ENCODE assay signal across 8 cellular contexts in the genomic region with DNA sequence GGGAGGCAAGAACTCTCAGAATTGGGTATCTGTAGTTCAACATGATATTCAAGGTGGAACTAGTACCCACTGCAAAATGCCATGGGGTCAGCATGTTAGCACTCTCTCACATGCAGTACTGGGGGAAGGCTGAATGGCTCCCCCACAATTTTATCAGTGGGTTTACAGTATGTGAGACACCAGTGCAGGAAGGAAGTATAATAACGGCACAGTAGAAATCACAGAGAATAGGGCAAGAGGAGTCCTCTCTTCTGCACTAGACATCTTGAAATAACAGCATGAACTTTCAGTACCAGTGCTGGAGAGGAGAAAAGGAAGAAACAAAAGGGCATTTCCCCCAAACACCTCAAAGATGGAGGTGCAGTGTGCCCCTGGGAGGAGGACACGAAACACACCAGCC. TPM values are rescaled to one million over a fixed set of nuclear protein-coding genes. Genes with fewer than 3 reads are reported as not detected.
DNase-seq lines count a peak whose midpoint lies in the region; ATAC-seq and TF ChIP-seq lines count a peak whose summit lies in the region.

No MANE protein-coding gene starts in this region.

- peaks cover 5 to 76% (median 43%) of the 10 kb centered on the region in 9 donors for H3K36me3 ChIP-seq in heart right ventricle
- H3K36me3 ChIP-seq in vagina, result peaks cover under 1 to 44% of the 10 kb centered on the region in 2 donors

- peak overlapping the region; percentile 90 for H3K27ac Mint-ChIP-seq in activated naive CD8-positive, alpha-beta T cell treated with anti-CD3 and anti-CD28 coated beads, Interleukin-2, amount 10 ng/mL, durations not matched to agents 7 days and 5 days

- TF ChIP-seq CTCF in heart right ventricle (IDR thresholded peaks at IDR 0.05) (no peak), vagina (IDR thresholded peaks at IDR 0.05) (no peak)

- POLR2A ChIA-PET in activated naive CD8-positive, alpha-beta T cell treated with anti-CD3 and anti-CD28 coated beads, Interleukin-2, amount 10 ng/mL, durations not matched to agents 7 days and 5 days (lab: Charles Lee), result interaction anchor here (0.8 to 4.3 kb wide), 9 partner anchors 9 to 133 kb away, joined by 3 to 111 read pairs (median 3); a partner anchor contains a TSS

- DNase-seq in heart right ventricle (no peak), left ventricle myocardium superior (no peak), vagina (ENCODE audit: extremely low spot score in 2 of 2) (no peak), globus pallidus (ENCODE audit: low spot score) (no peak), NCI-H2171 treated with DMSO at 0.1 percent for 48 hours (lab: John Stamatoyannopoulos, UW) (no peak)
- DNase-seq in activated naive CD8-positive, alpha-beta T cell treated with anti-CD3 and anti-CD28 coated beads, Interleukin-2, amount 10 ng/mL, durations not matched to agents 7 days and 5 days, result no peak

- no peaks in the 10 kb centered on the region for H3K9me3 Mint-ChIP-seq in activated naive CD8-positive, alpha-beta T cell treated with anti-CD3 and anti-CD28 coated beads, Interleukin-2, amount 10 ng/mL, durations not matched to agents 7 days and 5 days

- peaks cover 46% of the 10 kb centered on the region for H3K4me1 Mint-ChIP-seq in activated naive CD8-positive, alpha-beta T cell treated with anti-CD3 and anti-CD28 coated beads, Interleukin-2, amount 10 ng/mL, durations not matched to agents 7 days and 5 days

- no peak for TF ChIP-seq POLR2A in vagina (IDR thresholded peaks at IDR 0.05)

- H3K9me3 ChIP-seq in heart right ventricle, result no peaks in the 10 kb centered on the region
- H3K9me3 ChIP-seq in vagina, result no peaks in the 10 kb centered on the region

- peaks cover 12 to 64% (median 27%) of the 10 kb centered on the region in 9 donors for H3K4me1 ChIP-seq in heart right ventricle
- peaks cover 22% of the 10 kb centered on the region for H3K4me1 ChIP-seq in vagina

- H3K36me3 Mint-ChIP-seq in activated naive CD8-positive, alpha-beta T cell treated with anti-CD3 and anti-CD28 coated beads, Interleukin-2, amount 10 ng/mL, durations not matched to agents 7 days and 5 days, result peaks cover 29% of the 10 kb centered on the region

- H3K27me3 Mint-ChIP-seq in activated naive CD8-positive, alpha-beta T cell treated with anti-CD3 and anti-CD28 coated beads, Interleukin-2, amount 10 ng/mL, durations not matched to agents 7 days and 5 days, result no peaks in the 10 kb centered on the region

- peak overlapping the region; percentile 91 for H3K4me3 Mint-ChIP-seq in activated naive CD8-positive, alpha-beta T cell treated with anti-CD3 and anti-CD28 coated beads, Interleukin-2, amount 10 ng/mL, durations not matched to agents 7 days and 5 days

- WGBS in heart right ventricle, 2 donors, result 40 to 60% methylated on average over 2 of the region's 2 CpGs

- ATAC-seq in heart right ventricle, result no peak
- ATAC-seq in left ventricle myocardium superior, result no peak
- no peak for ATAC-seq in activated naive CD8-positive, alpha-beta T cell treated with anti-CD3 and anti-CD28 coated beads, Interleukin-2, amount 10 ng/mL, durations not matched to agents 7 days and 5 days (ENCODE audit: low read depth)
- no peak for ATAC-seq in HG03520 (IDR thresholded peaks at IDR 0.05; ENCODE audit: unreplicated experiment)

- H3K27ac ChIP-seq in heart right ventricle, result peak overlapping the region in 7 of 10 donors; percentile 94 to 98 (median 96)
- H3K27ac ChIP-seq in layer of hippocampus (ENCODE audit: low read depth, low read length), result peak overlapping the region; percentile 97
- H3K27ac ChIP-seq in vagina, result peak overlapping the region; percentile 98

- intact Hi-C loops in heart right ventricle (cut with DNase I) (loop anchor here in 4 of 10 donors (1.0 to 10.0 kb wide), 5 partner anchors 22 to 161 kb away; no protein-coding TSS in a partner anchor), left ventricle myocardium superior (cut with micrococcal nuclease) (no loop called here), vagina (cut with DNase I) (no loop called here)

- H3K4me3 ChIP-seq in heart right ventricle (peak overlapping the region in 4 of 10 donors; percentile 96 to 99 (median 98)), vagina (peak overlapping the region in 1 of 2 donors; percentile 91)

- H3K27me3 ChIP-seq in heart right ventricle (no peaks in the 10 kb centered on the region), layer of hippocampus (ENCODE audit: control insufficient read depth, insufficient read depth, low read length) (no peaks in the 10 kb centered on the region), vagina (no peaks in the 10 kb centered on the region)

RNA-seq across cellular contexts. Expression of a gene that starts 1.5 kb away (rescaled TPM):
- total RNA-seq in heart right ventricle (10 to 100 TPM; 19.4 to 29.8 (median 23.7) TPM), left ventricle myocardium superior (20.0 TPM), vagina (19.6 TPM)
- 10 to 100 TPM in 1 of 2 donors, 1 to 10 TPM in 1; 9.1 to 27.2 TPM for polyA plus RNA-seq in heart right ventricle
- 10 to 100 TPM; 28.4 TPM for total RNA-seq in activated naive CD8-positive, alpha-beta T cell treated with anti-CD3 and anti-CD28 coated beads, Interleukin-2, amount 10 ng/mL, durations not matched to agents 7 days and 5 days

RNA-seq across cellular contexts. Expression of a gene that starts 8.9 kb away (rescaled TPM):
- total RNA-seq in heart right ventricle (1,000 to 10,000 TPM in 4 of 10 donors, 100 to 1,000 TPM in 6; 675 to 1,053 (median 920) TPM), left ventricle myocardium superior (873 TPM), vagina (463 TPM)
- 100 to 1,000 TPM; 235 to 764 TPM for polyA plus RNA-seq in heart right ventricle
- total RNA-seq in activated naive CD8-positive, alpha-beta T cell treated with anti-CD3 and anti-CD28 coated beads, Interleukin-2, amount 10 ng/mL, durations not matched to agents 7 days and 5 days, result 100 to 1,000 TPM; 453 to 466 TPM

RNA-seq across cellular contexts. Expression of a gene that starts 9.5 kb away (rescaled TPM):
- total RNA-seq in heart right ventricle (1 to 10 TPM; 1.5 to 8.7 (median 3.4) TPM), left ventricle myocardium superior (3.1 TPM), vagina (17.2 TPM)
- polyA plus RNA-seq in heart right ventricle, result 1 to 10 TPM; 5.7 to 5.9 TPM
- total RNA-seq in activated naive CD8-positive, alpha-beta T cell treated with anti-CD3 and anti-CD28 coated beads, Interleukin-2, amount 10 ng/mL, durations not matched to agents 7 days and 5 days, result 10 to 100 TPM; 14.0 to 14.3 TPM

RNA-seq across cellular contexts. Expression of a gene that starts 14.4 kb away (rescaled TPM):
- total RNA-seq in heart right ventricle (1 to 10 TPM in 1 of 10 donors, under 1 TPM in 5, not detected in 4; 0.09 to 2.2 (median 0.43) TPM), left ventricle myocardium superior (not detected), vagina (0.49 TPM)
- 1 to 10 TPM in 1 of 2 donors, under 1 TPM in 1; 0.14 to 1.2 TPM for polyA plus RNA-seq in heart right ventricle
- not detected for total RNA-seq in activated naive CD8-positive, alpha-beta T cell treated with anti-CD3 and anti-CD28 coated beads, Interleukin-2, amount 10 ng/mL, durations not matched to agents 7 days and 5 days

RNA-seq across cellular contexts. Expression of a gene that starts 32.5 kb away (rescaled TPM):
- total RNA-seq in heart right ventricle (100 to 1,000 TPM; 104 to 198 (median 146) TPM), left ventricle myocardium superior (217 TPM), vagina (51.1 TPM)
- polyA plus RNA-seq in heart right ventricle, result 10 to 100 TPM; 46.3 to 90.9 TPM
- total RNA-seq in activated naive CD8-positive, alpha-beta T cell treated with anti-CD3 and anti-CD28 coated beads, Interleukin-2, amount 10 ng/mL, durations not matched to agents 7 days and 5 days, result 10 to 100 TPM; 22.5 to 24.0 TPM
